In genomic region chr5:133877351-133878235, GRCh38 we compare ENCODE assay signal across 26 cellular contexts.
A peak's percentile ranks its signal among the peaks of the same experiment; 100 is the strongest.
DNase-seq lines count a peak whose midpoint lies in the region; ATAC-seq, FAIRE-seq and TF ChIP-seq lines count a peak whose summit lies in the region.
"Had no signal": no experiment of that assay in that cellular context is flagged by ENCODE, and none has a peak within 500 bp of the region (broad histone marks: within the 10 kb centered on the region; RNA-seq: fewer than 3 reads in every experiment).

No MANE protein-coding gene starts in this region.

- H3F3A ChIP-seq in neural progenitor cell (ENCODE audit: low read depth): no peaks in the 10 kb centered on the region

- WGBS in K562 (ENCODE audit: insufficient coverage, low coverage, missing lambda C conversion rate): 37% methylated on average over 9 of the region's 10 CpGs

- H3K4me1 ChIP-seq in Karpas-422 (ENCODE audit: low read length) (peaks cover 11% of the 10 kb centered on the region), K562 (replicated peaks in 1 of 2; ENCODE audit: control insufficient read depth in 2 of 2, insufficient read depth in 2 of 2, low read length in 2 of 2) (peaks cover 0 to 10% of the 10 kb centered on the region in 2 experiments; a peak in 3 of 5 replicates), neural progenitor cell (no peaks in the 10 kb centered on the region)
- H3K4me1 ChIP-seq: breast epithelium, gastrocnemius medialis, tibial artery had no signal

- no peaks in the 10 kb centered on the region for H3K79me2 ChIP-seq in Karpas-422 (ENCODE audit: low read length)
- no peaks in the 10 kb centered on the region for H3K79me2 ChIP-seq in K562 (ENCODE audit: control insufficient read depth, insufficient read depth, low read length)
- H3K79me2 ChIP-seq in neural progenitor cell (ENCODE audit: low read depth): no peaks in the 10 kb centered on the region

- no peaks in the 10 kb centered on the region for H3K36me3 Mint-ChIP-seq in neural progenitor cell
- H3K36me3 Mint-ChIP-seq: T-cell had no signal

- H3K4me2 ChIP-seq in Karpas-422 (ENCODE audit: low read depth, low read length, poor library complexity, severe bottlenecking) (peak overlapping the region; percentile 0), K562 (ENCODE audit: insufficient read depth, low read length) (no peak overlapping the region), neural progenitor cell (no peak overlapping the region)
- H3K4me2 ChIP-seq: BLaER1, smooth muscle cell had no signal

- intact Hi-C loops in K562 (cut with micrococcal nuclease): no loop called here

- no peak for TF ChIP-seq POLR2A in K562 (conservative IDR thresholded peaks at IDR 0.05)

- CTCF ChIA-PET in K562 (lab: Yijun Ruan, JAX; ENCODE audit: low intra/inter-chr PET ratio): no interaction called here

- peak overlapping the region; percentile 1 for H3K4me3 Mint-ChIP-seq in neural progenitor cell
- H3K4me3 Mint-ChIP-seq: activated T-helper 17 cell treated with anti-CD3 and anti-CD28 coated beads, Interleukin-2, amount 50 U/mL, for 72 hours; T-cell had no signal

- no peaks in the 10 kb centered on the region for H3K9me2 ChIP-seq in Karpas-422 (replicated peaks; ENCODE audit: insufficient read depth, low read length)

- H3K9me3 ChIP-seq in Karpas-422 (ENCODE audit: low read length) (no peaks in the 10 kb centered on the region), K562 (replicated peaks; ENCODE audit: control insufficient read depth, insufficient read depth, low read depth, low read length) (no peaks in the 10 kb centered on the region), neural progenitor cell (ENCODE audit: low read depth) (no peaks in the 10 kb centered on the region), WERI-Rb-1 (ENCODE audit: severe bottlenecking) (peaks cover 4% of the 10 kb centered on the region)
- H3K9me3 ChIP-seq: gastrocnemius medialis, neutrophil had no signal

- H2AFZ ChIP-seq in Karpas-422 (ENCODE audit: low read length) (no peak overlapping the region), K562 (ENCODE audit: low read depth, low read length) (peak overlapping the region; percentile 79), neural progenitor cell (replicated peaks) (no peak overlapping the region)

- H3K9me1 ChIP-seq in K562 (ENCODE audit: control insufficient read depth, insufficient read depth, low read length): no peaks in the 10 kb centered on the region

- no TSS peak for BruUV-seq in K562 (replicated peaks; lab: Mats Ljungman, UMichigan)

- no peak overlapping the region for H3K4me3 ChIP-seq in Karpas-422 (ENCODE audit: low read length)
- no peak overlapping the region for H3K4me3 ChIP-seq in K562
- no peak overlapping the region for H3K4me3 ChIP-seq in neural progenitor cell
- H3K4me3 ChIP-seq in WERI-Rb-1 (ENCODE audit: low read depth, low read length): no peak overlapping the region
- H3K4me3 ChIP-seq: BLaER1, breast epithelium, gastrocnemius medialis, smooth muscle cell, tibial artery had no signal

- no peak for TF ChIP-seq RAD21 in K562 (CRISPR knock-in tag; conservative IDR thresholded peaks at IDR 0.05 in 1 of 2, IDR thresholded peaks at IDR 0.05 in 1 of 2)

- H3K9ac ChIP-seq in Karpas-422 (ENCODE audit: low read length) (no peak overlapping the region), K562 (ENCODE audit: insufficient read depth in 1 of 2, low read depth in 2 of 2, low read length in 2 of 2) (no peak overlapping the region), neural progenitor cell (no peak overlapping the region)
- H3K9ac ChIP-seq: BLaER1 had no signal

- H3K27ac ChIP-seq in Karpas-422 (ENCODE audit: low read length) (no peak overlapping the region), K562 (ENCODE audit: extremely low read depth, low read depth, low read length) (no peak overlapping the region), neural progenitor cell (no peak overlapping the region), WERI-Rb-1 (no peak overlapping the region)
- H3K27ac ChIP-seq: BLaER1, breast epithelium, gastrocnemius medialis, neutrophil, tibial artery had no signal

- no peak for FAIRE-seq in K562 (lab: Jason Lieb, UNC)
- FAIRE-seq: GM12892 had no signal

- H3K27me3 Mint-ChIP-seq in neural progenitor cell (ENCODE audit: insufficient read depth, low read depth): peaks cover 12% of the 10 kb centered on the region

- peaks cover 16% of the 10 kb centered on the region for H3K4me1 Mint-ChIP-seq in neural progenitor cell
- H3K4me1 Mint-ChIP-seq: T-cell had no signal

- H3K36me3 ChIP-seq in Karpas-422 (ENCODE audit: insufficient read depth, low read length) (no peaks in the 10 kb centered on the region), K562 (ENCODE audit: control insufficient read depth, insufficient read depth, low read length) (no peaks in the 10 kb centered on the region), neural progenitor cell (no peaks in the 10 kb centered on the region), WERI-Rb-1 (no peaks in the 10 kb centered on the region)
- H3K36me3 ChIP-seq: BLaER1, breast epithelium, gastrocnemius medialis, neutrophil, tibial artery had no signal

- TF ChIP-seq EP300 in K562 (IDR thresholded peaks at IDR 0.05; ENCODE audit: low read length): no peak

- ATAC-seq in K562: no peak
- ATAC-seq: activated T-helper 17 cell treated with anti-CD3 and anti-CD28 coated beads, Interleukin-2, amount 50 U/mL, for 72 hours; gastrocnemius medialis; right cardiac atrium; T-cell had no signal

- H3K27me3 ChIP-seq in Karpas-422 (ENCODE audit: low read length) (no peaks in the 10 kb centered on the region), K562 (ENCODE audit: control insufficient read depth in 2 of 2, insufficient read depth in 2 of 2, low read length in 2 of 2) (peaks cover 0 to 19% of the 10 kb centered on the region in 2 experiments; a peak in 3 of 5 replicates), neural progenitor cell (no peaks in the 10 kb centered on the region), WERI-Rb-1 (ENCODE audit: insufficient read depth, low read depth, severe bottlenecking) (no peaks in the 10 kb centered on the region)
- H3K27me3 ChIP-seq: BLaER1, breast epithelium, gastrocnemius medialis, tibial artery had no signal

- in situ Hi-C loops in K562 (cut with MboI): no loop called here

- no peak overlapping the region for H3K27ac Mint-ChIP-seq in neural progenitor cell
- H3K27ac Mint-ChIP-seq: activated naive CD4-positive, alpha-beta T cell treated with anti-CD3 and anti-CD28 coated beads, Interleukin-2, amount 50 U/mL, for 72 hours; activated T-helper 17 cell treated with anti-CD3 and anti-CD28 coated beads, Interleukin-2, amount 50 U/mL, for 72 hours; T-cell had no signal

- DNase-seq in COR-L47 (lab: John Stamatoyannopoulos, UW) (peak; percentile 12), Karpas-422 (peak; percentile 70), K562 (ENCODE audit: extremely low read depth in 1 of 4, low spot score in 3 of 4) (no peak), neural progenitor cell (ENCODE audit: low spot score) (no peak), WERI-Rb-1 (no peak), NCI-H2196 (lab: John Stamatoyannopoulos, UW; ENCODE audit: unreplicated experiment) (no peak), superior temporal gyrus (ENCODE audit: extremely low spot score) (no peak)
- DNase-seq: activated CD4-positive, alpha-beta T cell treated with anti-CD3 and anti-CD28 coated beads, Interleukin-2, amount 50 U/mL, for 48 hours; amygdala; DMS153; gastrocnemius medialis; HCEC 1CT; MV-4-11; NCI-H146; right cardiac atrium; RPMI8226; stimulated activated CD4-positive, alpha-beta T cell treated with anti-CD3 and anti-CD28 coated beads, Interleukin-1b, Interleukin-23, amount 100 ng/mL, for 48 hours; T-cell; tibial artery had no signal

- TF ChIP-seq CTCF in K562 (IDR thresholded peaks at IDR 0.05 in 2 of 3, conservative IDR thresholded peaks at IDR 0.05 in 1 of 3; ENCODE audit: insufficient read depth in 2 of 3, low read depth in 1 of 3, low read length in 3 of 3) (no peak), neural progenitor cell (IDR thresholded peaks at IDR 0.05) (no peak), WERI-Rb-1 (IDR thresholded peaks at IDR 0.05; ENCODE audit: low read depth, low read length) (no peak)

- H3K9me3 Mint-ChIP-seq in neural progenitor cell: peaks cover 13% of the 10 kb centered on the region
- H3K9me3 Mint-ChIP-seq: activated T-helper 17 cell treated with anti-CD3 and anti-CD28 coated beads, Interleukin-2, amount 50 U/mL, for 72 hours had no signal

- POLR2A ChIA-PET in K562 (lab: Yijun Ruan, JAX): interaction anchor here (0.7 to 1.2 kb wide), 2 partner anchors 53 to 63 kb away, joined by 3 to 4 read pairs; no protein-coding TSS in a partner anchor

- H4K20me1 ChIP-seq in Karpas-422 (ENCODE audit: insufficient read depth, low read depth, low read length): no peaks in the 10 kb centered on the region
- no peaks in the 10 kb centered on the region for H4K20me1 ChIP-seq in K562 (replicated peaks; ENCODE audit: control insufficient read depth, insufficient read depth, low read length)
- H4K20me1 ChIP-seq in neural progenitor cell (ENCODE audit: low read depth): no peaks in the 10 kb centered on the region
- H4K20me1 ChIP-seq: BLaER1 had no signal

TF ChIP-seq in K562, 482 proteins besides CTCF, POLR2A, EP300 and RAD21:
- TF ChIP-seq LEF1 (IDR thresholded peaks at IDR 0.05) (no peak), PHF8 (IDR thresholded peaks at IDR 0.05; ENCODE audit: borderline replicate concordance, low read length) (no peak), BCOR (IDR thresholded peaks at IDR 0.05) (no peak), STAT5B (CRISPR knock-in tag; IDR thresholded peaks at IDR 0.05) (no peak), ZBTB43 (CRISPR knock-in tag; IDR thresholded peaks at IDR 0.05) (no peak), ZNF444 (CRISPR knock-in tag; IDR thresholded peaks at IDR 0.05) (no peak), ATF7 (IDR thresholded peaks at IDR 0.05) (no peak), BDP1 (IDR thresholded peaks at IDR 0.05; ENCODE audit: insufficient read depth, insufficient read length) (no peak), TAF1 (IDR thresholded peaks at IDR 0.05; ENCODE audit: control insufficient read depth, extremely low read depth, insufficient read depth, low read length, severe bottlenecking) (no peak), KLF16 (IDR thresholded peaks at IDR 0.05) (no peak), PRPF4 (IDR thresholded peaks at IDR 0.05; ENCODE audit: insufficient read depth, low read depth, low read length, poor library complexity, severe bottlenecking) (no peak)

Comparison
In these comparisons a context has a peak if more than half of its experiments do, and no peak if none do; other contexts are left out.
1. DNase-seq: peak in COR-L47 (single experiment) and Karpas-422 (single experiment); none in K562 (0 of 4), neural progenitor cell (single experiment), WERI-Rb-1 (single experiment), NCI-H2196 (single experiment) and superior temporal gyrus (single experiment).